Comparison of ENCODE assay signal across 1 cellular context in the genomic region with DNA sequence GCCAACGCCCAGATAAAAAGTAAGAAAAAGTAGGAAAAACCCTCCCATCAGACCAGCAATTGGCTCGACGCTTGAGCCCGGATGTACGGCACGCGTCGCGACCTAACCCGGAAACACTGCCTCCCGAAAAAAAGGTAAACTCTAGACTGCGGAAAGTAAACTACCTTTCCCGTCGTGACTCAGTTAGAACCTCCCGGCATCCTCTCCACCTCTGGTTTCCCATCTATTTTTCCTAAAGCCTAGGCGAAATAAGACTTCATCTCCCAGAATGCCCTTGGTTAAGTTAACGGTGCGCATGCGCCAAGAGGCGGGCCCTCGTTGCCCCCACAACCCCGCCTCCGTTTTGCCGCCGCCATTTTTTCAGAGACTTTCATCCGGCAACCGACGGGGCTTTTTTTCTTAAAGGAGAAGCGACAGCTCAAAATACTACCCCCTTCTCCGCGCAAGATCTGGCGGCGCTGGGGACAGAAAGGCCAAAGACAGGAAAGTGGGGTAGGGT.
TF ChIP-seq lines count a peak whose summit lies in the region.

No MANE protein-coding gene starts in this region.

TF ChIP-seq in GM23338, 12 proteins besides CTCF, POLR2A, EP300 and RAD21 (continued from another document):
- TF ChIP-seq, protein P1, sequence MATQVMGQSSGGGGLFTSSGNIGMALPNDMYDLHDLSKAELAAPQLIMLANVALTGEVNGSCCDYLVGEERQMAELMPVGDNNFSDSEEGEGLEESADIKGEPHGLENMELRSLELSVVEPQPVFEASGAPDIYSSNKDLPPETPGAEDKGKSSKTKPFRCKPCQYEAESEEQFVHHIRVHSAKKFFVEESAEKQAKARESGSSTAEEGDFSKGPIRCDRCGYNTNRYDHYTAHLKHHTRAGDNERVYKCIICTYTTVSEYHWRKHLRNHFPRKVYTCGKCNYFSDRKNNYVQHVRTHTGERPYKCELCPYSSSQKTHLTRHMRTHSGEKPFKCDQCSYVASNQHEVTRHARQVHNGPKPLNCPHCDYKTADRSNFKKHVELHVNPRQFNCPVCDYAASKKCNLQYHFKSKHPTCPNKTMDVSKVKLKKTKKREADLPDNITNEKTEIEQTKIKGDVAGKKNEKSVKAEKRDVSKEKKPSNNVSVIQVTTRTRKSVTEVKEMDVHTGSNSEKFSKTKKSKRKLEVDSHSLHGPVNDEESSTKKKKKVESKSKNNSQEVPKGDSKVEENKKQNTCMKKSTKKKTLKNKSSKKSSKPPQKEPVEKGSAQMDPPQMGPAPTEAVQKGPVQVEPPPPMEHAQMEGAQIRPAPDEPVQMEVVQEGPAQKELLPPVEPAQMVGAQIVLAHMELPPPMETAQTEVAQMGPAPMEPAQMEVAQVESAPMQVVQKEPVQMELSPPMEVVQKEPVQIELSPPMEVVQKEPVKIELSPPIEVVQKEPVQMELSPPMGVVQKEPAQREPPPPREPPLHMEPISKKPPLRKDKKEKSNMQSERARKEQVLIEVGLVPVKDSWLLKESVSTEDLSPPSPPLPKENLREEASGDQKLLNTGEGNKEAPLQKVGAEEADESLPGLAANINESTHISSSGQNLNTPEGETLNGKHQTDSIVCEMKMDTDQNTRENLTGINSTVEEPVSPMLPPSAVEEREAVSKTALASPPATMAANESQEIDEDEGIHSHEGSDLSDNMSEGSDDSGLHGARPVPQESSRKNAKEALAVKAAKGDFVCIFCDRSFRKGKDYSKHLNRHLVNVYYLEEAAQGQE (IDR thresholded peaks at IDR 0.05; ENCODE audit: unreplicated experiment): no peak
- peak; percentile 70 for TF ChIP-seq CREB1 (CRISPR knock-in tag; IDR thresholded peaks at IDR 0.05; ENCODE audit: low read depth)
- TF ChIP-seq, protein P2, sequence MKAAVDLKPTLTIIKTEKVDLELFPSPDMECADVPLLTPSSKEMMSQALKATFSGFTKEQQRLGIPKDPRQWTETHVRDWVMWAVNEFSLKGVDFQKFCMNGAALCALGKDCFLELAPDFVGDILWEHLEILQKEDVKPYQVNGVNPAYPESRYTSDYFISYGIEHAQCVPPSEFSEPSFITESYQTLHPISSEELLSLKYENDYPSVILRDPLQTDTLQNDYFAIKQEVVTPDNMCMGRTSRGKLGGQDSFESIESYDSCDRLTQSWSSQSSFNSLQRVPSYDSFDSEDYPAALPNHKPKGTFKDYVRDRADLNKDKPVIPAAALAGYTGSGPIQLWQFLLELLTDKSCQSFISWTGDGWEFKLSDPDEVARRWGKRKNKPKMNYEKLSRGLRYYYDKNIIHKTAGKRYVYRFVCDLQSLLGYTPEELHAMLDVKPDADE (IDR thresholded peaks at IDR 0.05): peak; percentile 98
- TF ChIP-seq POLR2AphosphoS5 (IDR thresholded peaks at IDR 0.05; ENCODE audit: low read depth): no peak
